In genomic region chr22:27212617-27213177, GRCh38 we compare ENCODE assay signal across 8 cellular contexts.
DNase-seq lines count a peak whose midpoint lies in the region; ATAC-seq and TF ChIP-seq lines count a peak whose summit lies in the region.

No MANE protein-coding gene starts in this region.

- peak; percentile 29 to 60; a peak in 3 of 4 replicates for TF ChIP-seq EP300 in SK-N-SH (IDR thresholded peaks at IDR 0.05; ENCODE audit: borderline replicate concordance in 1 of 2, low read depth in 1 of 2, low read length in 1 of 2)

- in situ Hi-C loops in GM23248 (cut with MboI): loop anchor here (25.0 kb wide), 1 partner anchor 600 kb away; the partner anchor contains the start of gene MN1

- H3K27ac ChIP-seq in GM23248: peak overlapping the region; percentile 93
- H3K27ac ChIP-seq in SK-N-SH (ENCODE audit: low read depth in 2 of 2, low read length in 1 of 2): peak overlapping the region; percentile 30 to 53; a peak in 2 of 4 replicates
- H3K27ac ChIP-seq in cardiac muscle cell: no peak overlapping the region
- no peak overlapping the region for H3K27ac ChIP-seq in GM23338 (ENCODE audit: low read depth)

- no peak overlapping the region for H3K27ac Mint-ChIP-seq in GM23338

- H3K27me3 ChIP-seq in GM23248 (replicated peaks; ENCODE audit: insufficient read depth): no peaks in the 10 kb centered on the region
- no peaks in the 10 kb centered on the region for H3K27me3 ChIP-seq in SK-N-SH (ENCODE audit: insufficient read depth)
- H3K27me3 ChIP-seq in cardiac muscle cell: no peaks in the 10 kb centered on the region
- no peaks in the 10 kb centered on the region for H3K27me3 ChIP-seq in skeletal muscle satellite cell (ENCODE audit: control insufficient read depth, insufficient read depth, low read length)
- H3K27me3 ChIP-seq in GM23338 (ENCODE audit: insufficient read depth): no peaks in the 10 kb centered on the region

- no peak for TF ChIP-seq POLR2A in GM18505 (IDR thresholded peaks at IDR 0.05; ENCODE audit: borderline replicate concordance, extremely low read depth, insufficient read depth, insufficient read length)

- no peak overlapping the region for H3K4me3 Mint-ChIP-seq in GM23338

- no peaks in the 10 kb centered on the region for H3K9me2 ChIP-seq in GM23248 (ENCODE audit: insufficient read depth)
- H3K9me2 ChIP-seq in SK-N-SH: no peaks in the 10 kb centered on the region
- no peaks in the 10 kb centered on the region; the same call in 1 of the 2 replicates for H3K9me2 ChIP-seq in GM23338 (ENCODE audit: insufficient read depth)

- DNase-seq in GM23248 (peak; percentile 100), SK-N-SH (no peak), cardiac muscle cell (ENCODE audit: low read depth in 1 of 2, low spot score in 1 of 2) (peak; percentile 60 to 100), GM23338 (ENCODE audit: low spot score) (no peak)
- no peak for DNase-seq in activated CD4-positive, alpha-beta T cell treated with anti-CD3 and anti-CD28 coated beads for 48 hours

- H3K79me2 ChIP-seq in GM23248 (ENCODE audit: insufficient read depth) (no peaks in the 10 kb centered on the region), SK-N-SH (ENCODE audit: insufficient read depth) (no peaks in the 10 kb centered on the region), GM23338 (replicated peaks; ENCODE audit: insufficient read depth) (no peaks in the 10 kb centered on the region)

- H3K4me2 ChIP-seq in GM23248 (ENCODE audit: unreplicated experiment): peak overlapping the region; percentile 69
- H3K4me2 ChIP-seq in SK-N-SH: no peak overlapping the region; the same call in 1 of the 2 replicates
- peak overlapping the region; percentile 47 for H3K4me2 ChIP-seq in skeletal muscle satellite cell (ENCODE audit: low read length)
- H3K4me2 ChIP-seq in GM23338: no peak overlapping the region

- 1% methylated on average over 14 of the region's 14 CpGs for WGBS in GM23248 (ENCODE audit: low coverage in 1 of 2, low lambda C conversion rate in 2 of 2, missing lambda C conversion rate in 2 of 2), 2 experiments
- WGBS in SK-N-SH (ENCODE audit: low lambda C conversion rate): 18% methylated on average over 14 of the region's 14 CpGs

- H3K9me3 Mint-ChIP-seq in GM23338: no peaks in the 10 kb centered on the region

- H3K36me3 Mint-ChIP-seq in GM23338 (ENCODE audit: low read depth): no peaks in the 10 kb centered on the region

- H3K36me3 ChIP-seq in GM23248 (ENCODE audit: low read depth) (no peaks in the 10 kb centered on the region), SK-N-SH (replicated peaks in 1 of 2; ENCODE audit: control insufficient read depth in 1 of 2, insufficient read depth in 2 of 2, low read length in 1 of 2) (no peaks in the 10 kb centered on the region), cardiac muscle cell (no peaks in the 10 kb centered on the region), skeletal muscle satellite cell (ENCODE audit: insufficient read depth, low read length) (no peaks in the 10 kb centered on the region), GM23338 (ENCODE audit: insufficient read depth) (no peaks in the 10 kb centered on the region)

- no peak overlapping the region for H2AFZ ChIP-seq in GM23248
- H2AFZ ChIP-seq in SK-N-SH (ENCODE audit: low read depth): no peak overlapping the region
- H2AFZ ChIP-seq in GM23338: no peak overlapping the region

- H3K9ac ChIP-seq in GM23248: peak overlapping the region; percentile 77
- no peak overlapping the region for H3K9ac ChIP-seq in SK-N-SH
- peak overlapping the region; percentile 13 for H3K9ac ChIP-seq in skeletal muscle satellite cell (ENCODE audit: low read depth, low read length)

- H3K4me1 ChIP-seq in GM23248 (ENCODE audit: insufficient read depth) (peaks cover 31% of the 10 kb centered on the region), SK-N-SH (ENCODE audit: control insufficient read depth in 1 of 2, insufficient read depth in 2 of 2, low read depth in 1 of 2, low read length in 1 of 2) (peaks cover 0 to 21% of the 10 kb centered on the region in 2 experiments; a peak in 2 of 4 replicates), cardiac muscle cell (ENCODE audit: low read depth) (peaks cover 10% of the 10 kb centered on the region), skeletal muscle satellite cell (ENCODE audit: control insufficient read depth, insufficient read depth, low read length) (peaks cover 21% of the 10 kb centered on the region), GM23338 (ENCODE audit: insufficient read depth) (no peaks in the 10 kb centered on the region; the same call in 1 of the 2 replicates)

- peaks cover 5% of the 10 kb centered on the region; the same call in 2 of the 3 replicates for H3K4me1 Mint-ChIP-seq in GM23338

- H3F3A ChIP-seq in GM23248 (ENCODE audit: insufficient read depth): peaks cover 26% of the 10 kb centered on the region
- peaks cover 4% of the 10 kb centered on the region for H3F3A ChIP-seq in SK-N-SH (replicated peaks; ENCODE audit: insufficient read depth)
- H3F3A ChIP-seq in GM23338 (replicated peaks; ENCODE audit: low read depth): no peaks in the 10 kb centered on the region

- peaks cover 2% of the 10 kb centered on the region for H3K27me3 Mint-ChIP-seq in GM23338 (ENCODE audit: insufficient read depth, low read depth, poor library complexity)

- POLR2A ChIA-PET in SK-N-SH (lab: Yijun Ruan, JAX): no interaction called here

- ATAC-seq in GM18505 (IDR thresholded peaks at IDR 0.05; ENCODE audit: unreplicated experiment) (no peak), GM23338 (no peak), GM19467 (IDR thresholded peaks at IDR 0.05; ENCODE audit: unreplicated experiment) (no peak)

- H3K4me3 ChIP-seq in GM23248 (no peak overlapping the region), SK-N-SH (ENCODE audit: low read depth in 2 of 2, low read length in 1 of 2) (peak overlapping the region in 1 of 2 experiments; percentile 4; a peak in 1 of 4 replicates), cardiac muscle cell (no peak overlapping the region), skeletal muscle satellite cell (ENCODE audit: low read length) (peak overlapping the region; percentile 6), GM23338 (no peak overlapping the region)

- CTCF ChIA-PET in SK-N-SH (lab: Yijun Ruan, JAX): interaction anchor here (0.8 kb wide), 1 partner anchor 50 kb away, joined by 3 read pairs; no protein-coding TSS in a partner anchor

- TF ChIP-seq CTCF in SK-N-SH (IDR thresholded peaks at IDR 0.05) (no peak), cardiac muscle cell (IDR thresholded peaks at IDR 0.05; ENCODE audit: low read depth, low read length) (no peak), GM23338 (conservative IDR thresholded peaks at IDR 0.05; ENCODE audit: low read depth in 2 of 2) (no peak)

- H3K9me3 ChIP-seq in GM23248 (ENCODE audit: low read depth) (no peaks in the 10 kb centered on the region), SK-N-SH (no peaks in the 10 kb centered on the region), cardiac muscle cell (ENCODE audit: low read depth) (no peaks in the 10 kb centered on the region), skeletal muscle satellite cell (replicated peaks; ENCODE audit: low read length) (no peaks in the 10 kb centered on the region)

- H4K20me1 ChIP-seq in GM23248 (ENCODE audit: insufficient read depth) (no peaks in the 10 kb centered on the region), SK-N-SH (ENCODE audit: insufficient read depth) (no peaks in the 10 kb centered on the region), GM23338 (replicated peaks; ENCODE audit: insufficient read depth) (no peaks in the 10 kb centered on the region)

- no peak for TF ChIP-seq RAD21 in SK-N-SH (IDR thresholded peaks at IDR 0.05; ENCODE audit: low read length)

TF ChIP-seq in SK-N-SH, 30 proteins besides CTCF, POLR2A, EP300 and RAD21 (continues in another document):
- TF ChIP-seq SIN3A (IDR thresholded peaks at IDR 0.05; ENCODE audit: borderline replicate concordance, low read depth, low read length) (no peak), POLR2AphosphoS5 (IDR thresholded peaks at IDR 0.05; ENCODE audit: low read depth, low read length) (0 out of 2 replicates have a peak, but pooled peaks have one; percentile 43), TEAD4 (IDR thresholded peaks at IDR 0.05; ENCODE audit: borderline replicate concordance, insufficient read depth) (0 out of 2 replicates have a peak, but pooled peaks have one; percentile 16), JUND (IDR thresholded peaks at IDR 0.05) (peak; percentile 37; the same call in 1 of the 2 replicates)
- TF ChIP-seq, protein P1, sequence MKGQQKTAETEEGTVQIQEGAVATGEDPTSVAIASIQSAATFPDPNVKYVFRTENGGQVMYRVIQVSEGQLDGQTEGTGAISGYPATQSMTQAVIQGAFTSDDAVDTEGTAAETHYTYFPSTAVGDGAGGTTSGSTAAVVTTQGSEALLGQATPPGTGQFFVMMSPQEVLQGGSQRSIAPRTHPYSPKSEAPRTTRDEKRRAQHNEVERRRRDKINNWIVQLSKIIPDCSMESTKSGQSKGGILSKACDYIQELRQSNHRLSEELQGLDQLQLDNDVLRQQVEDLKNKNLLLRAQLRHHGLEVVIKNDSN (IDR thresholded peaks at IDR 0.05; ENCODE audit: borderline replicate concordance, low read depth): peak; percentile 80

TF ChIP-seq in GM23338, 12 proteins besides CTCF, POLR2A, EP300 and RAD21:
- no peak for TF ChIP-seq ZNF114 (CRISPR knock-in tag; IDR thresholded peaks at IDR 0.05)
- TF ChIP-seq EZH2phosphoT487 (IDR thresholded peaks at IDR 0.05; ENCODE audit: unreplicated experiment): no peak
- no peak for TF ChIP-seq JUNB (IDR thresholded peaks at IDR 0.05; ENCODE audit: unreplicated experiment)
- TF ChIP-seq ZNF331 (CRISPR knock-in tag; IDR thresholded peaks at IDR 0.05; ENCODE audit: low read depth): no peak

Comparison
In these comparisons a context has a peak if more than half of its experiments do, and no peak if none do; other contexts are left out.
1. DNase-seq: peak in GM23248 (single experiment) and cardiac muscle cell (2 of 2); none in SK-N-SH (single experiment), GM23338 (single experiment) and activated CD4-positive, alpha-beta T cell treated with anti-CD3 and anti-CD28 coated beads for 48 hours (single experiment).
2. H3K27ac ChIP-seq: peak in GM23248 (single experiment) and SK-N-SH (2 of 2); none in cardiac muscle cell (single experiment) and GM23338 (single experiment).
3. H3K4me2 ChIP-seq: peak in GM23248 (single experiment) and skeletal muscle satellite cell (single experiment); none in SK-N-SH (single experiment) and GM23338 (single experiment).